In genomic region chr9:129109504-129109903, GRCh38 we compare ENCODE assay signal across 8 cellular contexts. TPM values are rescaled to one million over a fixed set of nuclear protein-coding genes. Genes with fewer than 3 reads are reported as not detected.
DNase-seq lines count a peak whose midpoint lies in the region; ATAC-seq and TF ChIP-seq lines count a peak whose summit lies in the region.

No MANE protein-coding gene starts in this region.

- H3K27ac Mint-ChIP-seq in nephron progenitor cell = no peak overlapping the region

- no peaks in the 10 kb centered on the region for H3K9me3 ChIP-seq in SJCRH30 (replicated peaks)

- peak overlapping the region; percentile 95 for H3K4me3 Mint-ChIP-seq in nephron progenitor cell

- H3K27me3 ChIP-seq in SJCRH30 = no peaks in the 10 kb centered on the region

- H3K9me3 Mint-ChIP-seq in nephron progenitor cell = no peaks in the 10 kb centered on the region

- TF ChIP-seq CTCF in GM12865 (IDR thresholded peaks at IDR 0.05; ENCODE audit: insufficient read depth, low read depth, low read length, missing control alignments) (no peak), nephron progenitor cell (IDR thresholded peaks at IDR 0.05) (no peak)

- no peaks in the 10 kb centered on the region for H3K36me3 ChIP-seq in SJCRH30

- H3K4me3 ChIP-seq in GM12865 (ENCODE audit: low read depth, low read length) = no peak overlapping the region
- no peak overlapping the region for H3K4me3 ChIP-seq in SJCRH30

- no peaks in the 10 kb centered on the region for H3K36me3 Mint-ChIP-seq in nephron progenitor cell (ENCODE audit: low read depth)

- no peak overlapping the region for H3K27ac ChIP-seq in SJCRH30

- peaks cover 45% of the 10 kb centered on the region for H3K4me1 Mint-ChIP-seq in nephron progenitor cell

- peaks cover 22% of the 10 kb centered on the region for H3K27me3 Mint-ChIP-seq in nephron progenitor cell (ENCODE audit: low read depth, poor library complexity)

- peaks cover 5% of the 10 kb centered on the region; the same call in 1 of the 2 replicates for H3K4me1 ChIP-seq in SJCRH30

- peak; percentile 29 for DNase-seq in GM12865 (ENCODE audit: low read depth)
- DNase-seq in SJCRH30 = peak; percentile 45 to 53
- DNase-seq in effector CD8-positive, alpha-beta T cell (lab: John Stamatoyannopoulos, UW) = peak; percentile 4
- no peak for DNase-seq in nephron progenitor cell
- DNase-seq in effector CD4-positive, alpha-beta T cell = no peak
- DNase-seq in NCI-H1105 (lab: John Stamatoyannopoulos, UW) = no peak

- ATAC-seq in HG02981 (IDR thresholded peaks at IDR 0.05; ENCODE audit: unreplicated experiment) = no peak
- no peak for ATAC-seq in HG02884 (IDR thresholded peaks at IDR 0.05; ENCODE audit: unreplicated experiment)

RNA-seq across cellular contexts. Expression of gene CRAT, which starts 1.1 kb away (rescaled TPM):
- 13.9 and 15.2 TPM in 2 replicates for total RNA-seq in SJCRH30 (2014; rRNA removed; shearing (Covaris generic))

RNA-seq across cellular contexts. Expression of gene PTPA, which starts 1.7 kb away (rescaled TPM):
- 79.7 and 81.8 TPM in 2 replicates for total RNA-seq in SJCRH30 (2014; rRNA removed; shearing (Covaris generic))

RNA-seq across cellular contexts. Expression of gene DOLPP1, which starts 28.6 kb away (rescaled TPM):
- 39.0 and 42.7 TPM in 2 replicates for total RNA-seq in SJCRH30 (2014; rRNA removed; shearing (Covaris generic))

Comparison
In these comparisons a context has a peak if more than half of its experiments do, and no peak if none do; other contexts are left out.
1. DNase-seq: peak in GM12865 (single experiment), SJCRH30 (2 of 2) and effector CD8-positive, alpha-beta T cell (single experiment); none in nephron progenitor cell (single experiment), effector CD4-positive, alpha-beta T cell (single experiment) and NCI-H1105 (single experiment).